ENCODE assay signal across 2 cellular contexts in genomic region chr17:74936470-74936799, GRCh38.
TF ChIP-seq lines count a peak whose summit lies in the region.

No MANE protein-coding gene starts in this region.

TF ChIP-seq in endothelial cell of umbilical vein, 7 proteins besides CTCF, POLR2A, EP300 and RAD21:
- TF ChIP-seq POLR2AphosphoS5 (IDR thresholded peaks at IDR 0.05; ENCODE audit: insufficient read depth, low read depth, low read length) = no peak
- TF ChIP-seq JUN (IDR thresholded peaks at IDR 0.05; ENCODE audit: borderline replicate concordance, insufficient read depth, insufficient read length, low read depth) = no peak
- TF ChIP-seq EZH2 (IDR thresholded peaks at IDR 0.05; ENCODE audit: borderline replicate concordance, low read depth, low read length, severe bottlenecking) = peak; percentile 55
- no peak for TF ChIP-seq MYC (IDR thresholded peaks at IDR 0.05; ENCODE audit: low read depth, low read length)

TF ChIP-seq in HepG2, 621 proteins besides CTCF, POLR2A, EP300 and RAD21:
- TF ChIP-seq ZNF224 (CRISPR knock-in tag; IDR thresholded peaks at IDR 0.05) (no peak), ZMAT3 (CRISPR knock-in tag; conservative IDR thresholded peaks at IDR 0.05) (no peak), SP4 (CRISPR knock-in tag; IDR thresholded peaks at IDR 0.05) (no peak), ZNF329 (CRISPR knock-in tag; IDR thresholded peaks at IDR 0.05; ENCODE audit: low read depth) (no peak), HNF4A (CRISPR knock-in tag; IDR thresholded peaks at IDR 0.05) (no peak), ZBTB42 (CRISPR knock-in tag; IDR thresholded peaks at IDR 0.05) (no peak), NFAT5 (CRISPR knock-in tag; IDR thresholded peaks at IDR 0.05) (no peak), ZNF124 (CRISPR knock-in tag; IDR thresholded peaks at IDR 0.05) (no peak)
